ENCODE assay signal across 8 cellular contexts in the genomic region with DNA sequence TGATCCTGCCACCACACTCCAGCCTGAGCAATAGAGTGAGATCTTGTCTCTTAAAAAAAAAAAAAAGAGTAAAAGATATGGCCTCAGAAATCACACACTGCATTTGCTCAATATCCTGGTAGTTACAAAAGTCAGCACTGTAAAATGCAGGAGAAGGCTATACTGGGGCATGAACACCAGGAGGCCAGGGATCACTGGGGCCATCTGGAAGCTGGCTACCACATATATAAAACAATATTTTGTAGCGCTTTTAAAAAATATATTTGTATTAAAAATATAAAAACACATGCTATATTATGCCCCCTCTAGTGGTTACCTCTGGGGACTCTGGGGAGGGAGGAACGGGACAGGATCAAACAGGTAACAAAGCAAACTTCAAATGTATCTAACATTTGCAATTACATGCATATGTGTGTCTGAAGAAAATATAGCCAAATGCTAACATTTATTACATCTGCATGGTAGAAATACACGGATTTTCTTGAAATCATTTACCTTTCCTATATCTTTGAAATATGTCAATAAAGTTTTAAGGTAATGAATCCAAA. TPM values are rescaled to one million over a fixed set of nuclear protein-coding genes. Genes with fewer than 3 reads are reported as not detected.
DNase-seq lines count a peak whose midpoint lies in the region; FAIRE-seq and TF ChIP-seq lines count a peak whose summit lies in the region.

No MANE protein-coding gene starts in this region.

- DNase-seq in GM12865 (ENCODE audit: low read depth), result peak; percentile 36
- no peak for DNase-seq in Peyer's patch
- DNase-seq in endodermal cell, result peak; percentile 62
- DNase-seq in smooth muscle cell (lab: John Stamatoyannopoulos, UW; ENCODE audit: unreplicated experiment), result no peak
- no peak for DNase-seq in frontal cortex (ENCODE audit: low spot score in 2 of 2)
- no peak for DNase-seq in epidermal melanocyte (ENCODE audit: insufficient read length, low spot score)
- DNase-seq in testis, result no peak

- no peaks in the 10 kb centered on the region for H3K27me3 ChIP-seq in Peyer's patch
- H3K27me3 ChIP-seq in endodermal cell (ENCODE audit: control insufficient read depth, insufficient read depth, low read length, poor library complexity, severe bottlenecking), result no peaks in the 10 kb centered on the region
- no peaks in the 10 kb centered on the region for H3K27me3 ChIP-seq in smooth muscle cell (ENCODE audit: low read depth)
- H3K27me3 ChIP-seq in testis, result no peaks in the 10 kb centered on the region

- peaks cover 17% of the 10 kb centered on the region for H3K36me3 Mint-ChIP-seq in endodermal cell (ENCODE audit: low read depth)

- TF ChIP-seq CTCF in 22Rv1 (IDR thresholded peaks at IDR 0.05) (peak; percentile 80), GM12865 (IDR thresholded peaks at IDR 0.05; ENCODE audit: insufficient read depth, low read depth, low read length, missing control alignments) (peak; percentile 60), Peyer's patch (IDR thresholded peaks at IDR 0.05) (peak; percentile 6 to 47 (median 30)), endodermal cell (conservative IDR thresholded peaks at IDR 0.05) (peak; percentile 85), smooth muscle cell (IDR thresholded peaks at IDR 0.05; ENCODE audit: borderline replicate concordance, insufficient read depth, poor library complexity, severe bottlenecking) (peak; percentile 45), testis (IDR thresholded peaks at IDR 0.05) (peak in 1 of 3 experiments; percentile 44)

- H3K4me1 ChIP-seq in Peyer's patch (peaks cover 0 to 8% (median 0%) of the 10 kb centered on the region in 4 donors), endodermal cell (ENCODE audit: control insufficient read depth, insufficient read depth, low read length) (no peaks in the 10 kb centered on the region), smooth muscle cell (ENCODE audit: low read depth) (peaks cover 5% of the 10 kb centered on the region), testis (peaks cover under 1% of the 10 kb centered on the region)

- H3K9me3 ChIP-seq in Peyer's patch (no peaks in the 10 kb centered on the region), endodermal cell (ENCODE audit: control insufficient read depth, low read length) (no peaks in the 10 kb centered on the region), smooth muscle cell (replicated peaks; ENCODE audit: low read depth) (no peaks in the 10 kb centered on the region), testis (no peaks in the 10 kb centered on the region)

- peaks cover 30% of the 10 kb centered on the region for H3K79me2 ChIP-seq in smooth muscle cell (ENCODE audit: low read depth)

- no peak overlapping the region for H2AFZ ChIP-seq in smooth muscle cell (ENCODE audit: low read depth)

- H3K4me3 ChIP-seq in GM12865 (ENCODE audit: low read depth, low read length), result no peak overlapping the region
- H3K4me3 ChIP-seq in Peyer's patch, result no peak overlapping the region
- H3K4me3 ChIP-seq in endodermal cell (ENCODE audit: low read length), result no peak overlapping the region
- H3K4me3 ChIP-seq in smooth muscle cell, result no peak overlapping the region
- no peak overlapping the region for H3K4me3 ChIP-seq in testis

- no peak overlapping the region for H3K27ac Mint-ChIP-seq in endodermal cell

- no peak overlapping the region for H3K9ac ChIP-seq in endodermal cell (ENCODE audit: extremely low read depth, low read length, poor library complexity, severe bottlenecking)
- no peak overlapping the region for H3K9ac ChIP-seq in smooth muscle cell (ENCODE audit: low read depth)

- H3K36me3 ChIP-seq in Peyer's patch, result no peaks in the 10 kb centered on the region
- peaks cover 23% of the 10 kb centered on the region for H3K36me3 ChIP-seq in endodermal cell (ENCODE audit: control insufficient read depth, insufficient read depth, low read length)
- H3K36me3 ChIP-seq in smooth muscle cell (ENCODE audit: low read depth), result no peaks in the 10 kb centered on the region
- H3K36me3 ChIP-seq in testis (ENCODE audit: low read depth, missing control alignments), result no peaks in the 10 kb centered on the region

- H3K27me3 Mint-ChIP-seq in endodermal cell (ENCODE audit: insufficient read depth), result no peaks in the 10 kb centered on the region

- intact Hi-C loops in testis (cut with DNase I; ENCODE audit: low total_unique reads), result no loop called here

- H3K4me1 Mint-ChIP-seq in endodermal cell, result peaks cover 18% of the 10 kb centered on the region

- no peak for FAIRE-seq in frontal cortex (lab: Jason Lieb, UNC)

- no peak overlapping the region for H3K4me2 ChIP-seq in smooth muscle cell

- no peaks in the 10 kb centered on the region for H4K20me1 ChIP-seq in smooth muscle cell (ENCODE audit: low read depth)

- no peak overlapping the region for H3K4me3 Mint-ChIP-seq in endodermal cell

- 38% methylated on average over 2 of the region's 3 CpGs; no CpG with 5 or more reads in 1 of the 2 experiments for WGBS in endodermal cell (ENCODE audit: insufficient coverage in 1 of 2, insufficient read length in 1 of 2), 2 experiments
- 67% methylated on average over 3 of the region's 3 CpGs for WGBS in smooth muscle cell (ENCODE audit: low lambda C conversion rate)
- 81 to 85% methylated on average over 3 of the region's 3 CpGs for WGBS in testis, 2 donors

- no peaks in the 10 kb centered on the region for H3K9me3 Mint-ChIP-seq in endodermal cell

- H3F3A ChIP-seq in smooth muscle cell (ENCODE audit: low read depth), result no peaks in the 10 kb centered on the region

- H3K27ac ChIP-seq in 22Rv1, result no peak overlapping the region
- H3K27ac ChIP-seq in Peyer's patch, result no peak overlapping the region
- no peak overlapping the region for H3K27ac ChIP-seq in endodermal cell (ENCODE audit: low read depth, low read length)
- H3K27ac ChIP-seq in smooth muscle cell (ENCODE audit: low read depth), result no peak overlapping the region
- no peak overlapping the region for H3K27ac ChIP-seq in testis

- TF ChIP-seq POLR2A in Peyer's patch (IDR thresholded peaks at IDR 0.05) (no peak), testis (IDR thresholded peaks at IDR 0.05) (no peak)

RNA-seq across cellular contexts. Expression of a gene that starts 4.0 kb away (rescaled TPM):
- total RNA-seq in Peyer's patch, result 1 to 10 TPM; 1.6 to 3.3 (median 2.7) TPM
- total RNA-seq in endodermal cell, result 10 to 100 TPM; 18.1 to 22.0 TPM
- 30.1 TPM for polyA plus RNA-seq in endodermal cell (2013, experiment 1 of 2)
- 29.1 TPM for polyA plus RNA-seq in endodermal cell (2013, experiment 2 of 2)
- total RNA-seq in smooth muscle cell, result 9.8 and 11.7 TPM in 2 replicates
- polyA plus RNA-seq in smooth muscle cell, result 7.1 and 8.8 TPM in 2 replicates
- 28.9 TPM for total RNA-seq in frontal cortex
- 10 to 100 TPM; 14.7 to 20.2 TPM for total RNA-seq in testis
- 36.0 TPM for polyA plus RNA-seq in testis (ENCODE audit: insufficient read depth, low read depth, low replicate concordance)

RNA-seq across cellular contexts. Expression of a gene that starts 4.4 kb away (rescaled TPM):
- total RNA-seq in Peyer's patch (100 to 1,000 TPM in 3 of 4 donors, 10 to 100 TPM in 1; 51.2 to 219 (median 112) TPM), endodermal cell (10 to 100 TPM; 10.6 to 11.8 TPM), smooth muscle cell (9.6 and 18.0 TPM in 2 replicates), frontal cortex (18.8 TPM), testis (10 to 100 TPM; 29.0 to 37.8 TPM)
- polyA plus RNA-seq in endodermal cell (2013, experiment 1 of 2), result 12.9 TPM
- polyA plus RNA-seq in endodermal cell (2013, experiment 2 of 2), result 11.0 TPM
- polyA plus RNA-seq in smooth muscle cell (9.0 and 11.7 TPM in 2 replicates), testis (ENCODE audit: insufficient read depth, low read depth, low replicate concordance) (26.0 TPM)

RNA-seq across cellular contexts. Expression of a gene that starts 55.5 kb away (rescaled TPM):
- total RNA-seq in Peyer's patch (10 to 100 TPM; 21.9 to 60.2 (median 28.3) TPM), endodermal cell (10 to 100 TPM; 38.9 to 40.3 TPM), smooth muscle cell (32.1 and 33.2 TPM in 2 replicates), frontal cortex (28.9 TPM), testis (10 to 100 TPM; 25.1 to 27.5 TPM)
- polyA plus RNA-seq in endodermal cell (2013, experiment 1 of 2), result 43.0 TPM
- 40.4 TPM for polyA plus RNA-seq in endodermal cell (2013, experiment 2 of 2)
- polyA plus RNA-seq in smooth muscle cell (33.1 and 33.7 TPM in 2 replicates), testis (ENCODE audit: insufficient read depth, low read depth, low replicate concordance) (43.7 TPM)

Comparison
In these comparisons a context has a peak if more than half of its experiments do, and no peak if none do; other contexts are left out.
1. DNase-seq: peak in GM12865 (single experiment) and endodermal cell (single experiment); none in Peyer's patch (0 of 3), smooth muscle cell (single experiment), frontal cortex (0 of 2), epidermal melanocyte (single experiment) and testis (single experiment).